In genomic region chr5:58849995-58850667, GRCh38 we compare ENCODE assay signal across 8 cellular contexts.
DNase-seq lines count a peak whose midpoint lies in the region; ATAC-seq and TF ChIP-seq lines count a peak whose summit lies in the region.

No MANE protein-coding gene starts in this region.

- POLR2A ChIA-PET in HEK293T (lab: Yijun Ruan, JAX): no interaction called here
- POLR2A ChIA-PET in T-cell (lab: Charles Lee): no interaction called here

- TF ChIP-seq CTCF in uterus (IDR thresholded peaks at IDR 0.05): peak; percentile 13 to 55 (median 28)

- H3K9me3 ChIP-seq in uterus: no peaks in the 10 kb centered on the region

- intact Hi-C loops in uterus (cut with DNase I; ENCODE audit: low total_unique reads): no loop called here

- H3K27ac ChIP-seq in uterus: no peak overlapping the region

- no peak for TF ChIP-seq POLR2A in uterus (IDR thresholded peaks at IDR 0.05)

- H3K4me3 ChIP-seq in uterus: no peak overlapping the region

- no peaks in the 10 kb centered on the region for H3K36me3 Mint-ChIP-seq in activated CD8-positive, alpha-beta memory T cell treated with anti-CD3 and anti-CD28 coated beads, Interleukin-2, amount 10 ng/mL, durations not matched to agents 7 days and 5 days
- H3K36me3 Mint-ChIP-seq in T-cell: no peaks in the 10 kb centered on the region

- DNase-seq in ELF-1 (ENCODE audit: low read depth, low spot score) (peak; percentile 58), HEK293T (ENCODE audit: extremely low spot score) (peak; percentile 47), NCI-H748 (lab: John Stamatoyannopoulos, UW; ENCODE audit: unreplicated experiment) (peak; percentile 89), cerebellum (ENCODE audit: low spot score) (peak; percentile 44), left kidney (ENCODE audit: low read depth, low spot score) (peak; percentile 72), uterus (no peak), T-cell (no peak)
- DNase-seq in activated CD8-positive, alpha-beta memory T cell treated with anti-CD3 and anti-CD28 coated beads, Interleukin-2, amount 10 ng/mL, durations not matched to agents 7 days and 5 days: no peak

- no peaks in the 10 kb centered on the region for H3K4me1 Mint-ChIP-seq in activated CD8-positive, alpha-beta memory T cell treated with anti-CD3 and anti-CD28 coated beads, Interleukin-2, amount 10 ng/mL, durations not matched to agents 7 days and 5 days
- no peaks in the 10 kb centered on the region for H3K4me1 Mint-ChIP-seq in T-cell

- CTCF ChIA-PET in HEK293T (lab: Yijun Ruan, JAX) (interaction anchor here (0.6 to 2.2 kb wide), 10 partner anchors 19 to 354 kb away, joined by 3 to 16 read pairs (median 4); no protein-coding TSS in a partner anchor), T-cell (lab: Charles Lee) (interaction anchor here (0.6 to 1.3 kb wide), 4 partner anchors 16 to 1072 kb away, joined by 3 read pairs; no protein-coding TSS in a partner anchor)
- CTCF ChIA-PET in activated CD8-positive, alpha-beta memory T cell treated with anti-CD3 and anti-CD28 coated beads, Interleukin-2, amount 10 ng/mL, durations not matched to agents 7 days and 5 days (lab: Charles Lee): interaction anchor here (0.9 to 1.9 kb wide), 5 partner anchors 9 to 389 kb away, joined by 3 to 6 read pairs (median 4); no protein-coding TSS in a partner anchor

- no peak overlapping the region for H3K27ac Mint-ChIP-seq in activated CD8-positive, alpha-beta memory T cell treated with anti-CD3 and anti-CD28 coated beads, Interleukin-2, amount 10 ng/mL, durations not matched to agents 7 days and 5 days
- H3K27ac Mint-ChIP-seq in T-cell: no peak overlapping the region

- no peaks in the 10 kb centered on the region for H3K4me1 ChIP-seq in uterus

- no peak overlapping the region for H3K4me3 Mint-ChIP-seq in activated CD8-positive, alpha-beta memory T cell treated with anti-CD3 and anti-CD28 coated beads, Interleukin-2, amount 10 ng/mL, durations not matched to agents 7 days and 5 days
- H3K4me3 Mint-ChIP-seq in T-cell: no peak overlapping the region

- H3K27me3 Mint-ChIP-seq in activated CD8-positive, alpha-beta memory T cell treated with anti-CD3 and anti-CD28 coated beads, Interleukin-2, amount 10 ng/mL, durations not matched to agents 7 days and 5 days: peaks cover 35% of the 10 kb centered on the region
- H3K27me3 Mint-ChIP-seq in T-cell: peaks cover 8 to 13% of the 10 kb centered on the region in 2 donors

- H3K9me3 Mint-ChIP-seq in activated CD8-positive, alpha-beta memory T cell treated with anti-CD3 and anti-CD28 coated beads, Interleukin-2, amount 10 ng/mL, durations not matched to agents 7 days and 5 days (ENCODE audit: low read depth): no peaks in the 10 kb centered on the region
- no peaks in the 10 kb centered on the region for H3K9me3 Mint-ChIP-seq in T-cell

- no peaks in the 10 kb centered on the region for H3K36me3 ChIP-seq in uterus

- no peak for ATAC-seq in activated CD8-positive, alpha-beta memory T cell treated with anti-CD3 and anti-CD28 coated beads, Interleukin-2, amount 10 ng/mL, durations not matched to agents 7 days and 5 days
- ATAC-seq in T-cell (replicated peaks in 1 of 4): no peak

- H3K27me3 ChIP-seq in uterus: no peaks in the 10 kb centered on the region

TF ChIP-seq in HEK293T, 16 proteins besides CTCF, POLR2A, EP300 and RAD21:
- TF ChIP-seq ARNT (IDR thresholded peaks at IDR 0.05): no peak
- no peak for TF ChIP-seq FOXM1 (IDR thresholded peaks at IDR 0.05; ENCODE audit: borderline replicate concordance)
- no peak for TF ChIP-seq FOXA1 (IDR thresholded peaks at IDR 0.05)
- no peak for TF ChIP-seq L3MBTL2 (conservative IDR thresholded peaks at IDR 0.05)
- no peak for TF ChIP-seq CTBP1 (IDR thresholded peaks at IDR 0.05; ENCODE audit: borderline replicate concordance)
- no peak for TF ChIP-seq HDGF (IDR thresholded peaks at IDR 0.05; ENCODE audit: borderline replicate concordance)
- TF ChIP-seq FOXK2 (IDR thresholded peaks at IDR 0.05): no peak
- no peak for TF ChIP-seq LEF1 (IDR thresholded peaks at IDR 0.05; ENCODE audit: borderline replicate concordance)
- TF ChIP-seq BHLHE40 (IDR thresholded peaks at IDR 0.05; ENCODE audit: borderline replicate concordance): no peak

Comparison
In these comparisons a context has a peak if more than half of its experiments do, and no peak if none do; other contexts are left out.
1. DNase-seq: peak in ELF-1 (single experiment), HEK293T (single experiment), NCI-H748 (single experiment), cerebellum (single experiment) and left kidney (single experiment); none in uterus (0 of 2), activated CD8-positive, alpha-beta memory T cell treated with anti-CD3 and anti-CD28 coated beads, Interleukin-2, amount 10 ng/mL, durations not matched to agents 7 days and 5 days (single experiment) and T-cell (0 of 34).